ENCODE assay signal across 23 cellular contexts in genomic region chr22:47605886-47606285, GRCh38.
"Had no signal": no experiment of that assay in that cellular context is flagged by ENCODE, and none has a peak within 500 bp of the region (broad histone marks: within the 10 kb centered on the region; RNA-seq: fewer than 3 reads in every experiment).

No MANE protein-coding gene starts in this region.

- H3K4me3 Mint-ChIP-seq: activated naive CD4-positive, alpha-beta T cell treated with anti-CD3 and anti-CD28 coated beads, Interleukin-2, amount 10 ng/mL, durations not matched to agents 7 days and 5 days; activated T-cell treated with anti-CD3 and anti-CD28 coated beads, Interleukin-2, amount 50 U/mL, for 4 hours; natural killer cell treated with Interleukin-12 subunit alpha and Interleukin-12 subunit beta and Interleukin-15 and Interleukin-18, amount 100 ng/mL, for 72 hours; stimulated activated memory B cell treated with anti-CD40 and anti-IgM and Interleukin-4, amounts not matched to agents 10 μg/mL and 1 μg/mL and 100 μg/mL, for 72 hours; type B pancreatic cell; WTC11 had no signal

- H3K4me3 ChIP-seq: left ventricle myocardium inferior, right lobe of liver, stomach, thoracic aorta had no signal

- H3K4me1 ChIP-seq: left ventricle myocardium inferior, parathyroid adenoma, right lobe of liver, stomach had no signal

- H3K27me3 Mint-ChIP-seq: activated naive CD4-positive, alpha-beta T cell treated with anti-CD3 and anti-CD28 coated beads, Interleukin-2, amount 10 ng/mL, durations not matched to agents 7 days and 5 days; type B pancreatic cell had no signal

- H3K27ac Mint-ChIP-seq: activated naive CD4-positive, alpha-beta T cell treated with anti-CD3 and anti-CD28 coated beads, Interleukin-2, amount 10 ng/mL, durations not matched to agents 7 days and 5 days; activated T-helper 2 cell treated with anti-CD3 and anti-CD28 coated beads, Interferon-gamma antibody, Interleukin-2, Interleukin-4, amounts not matched to agents 10 μg/mL and 5 μg/mL and 100 μg/mL, durations not matched to agents 14 hours and 24 hours and 36 hours; natural killer cell treated with Interleukin-12 subunit alpha and Interleukin-12 subunit beta and Interleukin-15 and Interleukin-18, amount 100 ng/mL, for 72 hours; stimulated activated memory B cell treated with anti-CD40 and anti-IgM and Interleukin-4, amounts not matched to agents 10 μg/mL and 1 μg/mL and 100 μg/mL, for 72 hours; type B pancreatic cell; WTC11 had no signal

- H3K4me1 Mint-ChIP-seq: activated naive CD4-positive, alpha-beta T cell treated with anti-CD3 and anti-CD28 coated beads, Interleukin-2, amount 10 ng/mL, durations not matched to agents 7 days and 5 days; stimulated activated memory B cell treated with anti-CD40 and anti-IgM and Interleukin-4, amounts not matched to agents 10 μg/mL and 1 μg/mL and 100 μg/mL, for 72 hours had no signal

- H3K36me3 Mint-ChIP-seq: activated naive CD4-positive, alpha-beta T cell treated with anti-CD3 and anti-CD28 coated beads, Interleukin-2, amount 10 ng/mL, durations not matched to agents 7 days and 5 days; natural killer cell treated with Interleukin-12 subunit alpha and Interleukin-12 subunit beta and Interleukin-15 and Interleukin-18, amount 100 ng/mL, for 72 hours; stimulated activated memory B cell treated with anti-CD40 and anti-IgM and Interleukin-4, amounts not matched to agents 10 μg/mL and 1 μg/mL and 100 μg/mL, for 72 hours; type B pancreatic cell had no signal

- H3K9me3 ChIP-seq: neutrophil, right lobe of liver, thoracic aorta had no signal

- H3K36me3 ChIP-seq: left ventricle myocardium inferior, neutrophil, right lobe of liver, stomach, thoracic aorta had no signal

- ATAC-seq: activated T-cell treated with anti-CD3 and anti-CD28 coated beads, Interleukin-2, amount 50 U/mL, for 4 hours; right lobe of liver; stimulated activated memory B cell treated with anti-CD40 and anti-IgM and Interleukin-4, amounts not matched to agents 10 μg/mL and 1 μg/mL and 100 μg/mL, for 72 hours; WTC11 had no signal

- DNase-seq: activated CD8-positive, alpha-beta memory T cell treated with anti-CD3 and anti-CD28 coated beads, Interleukin-2, amount 50 U/mL, for 4 hours; activated naive CD4-positive, alpha-beta T cell treated with anti-CD3 and anti-CD28 coated beads, Interleukin-2, amount 10 ng/mL, durations not matched to agents 7 days and 5 days; activated T-cell treated with anti-CD3 and anti-CD28 coated beads, Interleukin-2, amount 50 U/mL, for 4 hours; dermis blood vessel endothelial cell; effector memory CD4-positive, alpha-beta T cell; foreskin melanocyte; kidney glomerular epithelial cell; left ventricle myocardium inferior; mammary epithelial cell; midbrain; small intestine; stimulated activated CD4-positive, alpha-beta T cell treated with anti-CD3 and anti-CD28 coated beads, Interleukin-15, amount 100 ng/mL, for 24 hours; T-helper 1 cell had no signal

- H3K27ac ChIP-seq: left ventricle myocardium inferior, neutrophil, parathyroid adenoma, right lobe of liver, stomach, thoracic aorta had no signal

- H3K9me3 Mint-ChIP-seq: activated T-helper 2 cell treated with anti-CD3 and anti-CD28 coated beads, Interferon-gamma antibody, Interleukin-2, Interleukin-4, amounts not matched to agents 10 μg/mL and 5 μg/mL and 100 μg/mL, durations not matched to agents 14 hours and 24 hours and 36 hours; natural killer cell treated with Interleukin-12 subunit alpha and Interleukin-12 subunit beta and Interleukin-15 and Interleukin-18, amount 100 ng/mL, for 72 hours; type B pancreatic cell had no signal

- H3K27me3 ChIP-seq: neutrophil, right lobe of liver had no signal
